Comparison of ENCODE assay signal across 8 cellular contexts in genomic region chr6:96885187-96885631, GRCh38. TPM values are rescaled to one million over a fixed set of nuclear protein-coding genes. Genes with fewer than 3 reads are reported as not detected.
DNase-seq lines count a peak whose midpoint lies in the region; ATAC-seq, FAIRE-seq and TF ChIP-seq lines count a peak whose summit lies in the region.
"Not testable (repeated sequence)": the region's sequence is repeated elsewhere in the genome, so short reads cannot be mapped to it uniquely, and the experiment has no call there.

No MANE protein-coding gene starts in this region.

- DNase-seq in GM12891 (ENCODE audit: insufficient read length, low spot score); MCF 10A (ENCODE audit: unreplicated experiment); upper lobe of right lung: not testable (repeated sequence)
- peak; percentile 50 for DNase-seq in NCI-H2029 (lab: John Stamatoyannopoulos, UW)
- DNase-seq in SIG-M5 treated with dmso at 0.1 percent for 504 hours (lab: John Stamatoyannopoulos, UW; ENCODE audit: unreplicated experiment), result peak; percentile 11

- TF ChIP-seq POLR2A in GM12891 (IDR thresholded peaks at IDR 0.05; ENCODE audit: low read depth, low read length), result not testable (repeated sequence)

- peak overlapping the region; percentile 38 for H3K4me3 Mint-ChIP-seq in MCF 10A (ENCODE audit: unreplicated experiment)

- CTCF ChIA-PET in MCF 10A (lab: Yijun Ruan, JAX), result interaction anchor here (0.6 to 1.6 kb wide), 2 partner anchors 68 to 258 kb away, joined by 4 to 6 read pairs; no protein-coding TSS in a partner anchor

- H3K36me3 Mint-ChIP-seq in MCF 10A (ENCODE audit: insufficient read depth, unreplicated experiment), result not testable (repeated sequence)

- not testable (repeated sequence) for H3K36me3 ChIP-seq in upper lobe of right lung

- H3K9me3 Mint-ChIP-seq in MCF 10A (ENCODE audit: unreplicated experiment), result not testable (repeated sequence)

- POLR2A ChIA-PET in MCF 10A (lab: Yijun Ruan, JAX), result interaction anchor here (1.4 kb wide), 1 partner anchor 12 kb away, joined by 5 read pairs; no protein-coding TSS in a partner anchor

- intact Hi-C loops in MCF 10A (cut with micrococcal nuclease); upper lobe of right lung (cut with DNase I): not testable (repeated sequence)

- not testable (repeated sequence) for H3K27ac ChIP-seq in upper lobe of right lung

- BruUV-seq in MCF 10A (replicated peaks; lab: Mats Ljungman, UMichigan), result not testable (repeated sequence)

- not testable (repeated sequence) for H3K4me3 ChIP-seq in upper lobe of right lung

- H3K27me3 ChIP-seq in upper lobe of right lung, result not testable (repeated sequence)

- TF ChIP-seq CTCF in MCF 10A (IDR thresholded peaks at IDR 0.05; ENCODE audit: unreplicated experiment); upper lobe of right lung (IDR thresholded peaks at IDR 0.05): not testable (repeated sequence)

- peaks cover 33% of the 10 kb centered on the region for H3K27me3 Mint-ChIP-seq in MCF 10A (ENCODE audit: insufficient read depth, unreplicated experiment)

- peak; percentile 77 for FAIRE-seq in GM12891 (lab: Jason Lieb, UNC)

- peak; percentile 55 for ATAC-seq in GM19468 (IDR thresholded peaks at IDR 0.05; ENCODE audit: extremely low read depth, unreplicated experiment)
- peak; percentile 86 for ATAC-seq in HG02840 (IDR thresholded peaks at IDR 0.05; ENCODE audit: low FRiP score, unreplicated experiment)
- peak; percentile 75 for ATAC-seq in HG03457 (IDR thresholded peaks at IDR 0.05; ENCODE audit: unreplicated experiment)
- peak; percentile 29 for ATAC-seq in upper lobe of right lung

- H3K4me1 ChIP-seq in upper lobe of right lung, result not testable (repeated sequence)

- H3K4me1 Mint-ChIP-seq in MCF 10A (ENCODE audit: insufficient read depth, unreplicated experiment), result not testable (repeated sequence)

- not testable (repeated sequence) for H3K27ac Mint-ChIP-seq in MCF 10A (ENCODE audit: low read depth, unreplicated experiment)

- not testable (repeated sequence) for H3K9me3 ChIP-seq in upper lobe of right lung

RNA-seq across cellular contexts. Expression of gene NDUFAF4, which starts 12.5 kb away (rescaled TPM):
- polyA plus RNA-seq in GM12891 (2012; ENCODE audit: low read depth, missing spikeins), result 27.2 TPM
- total RNA-seq in MCF 10A (2022), result 29.8 and 42.5 TPM in 2 replicates
- 20.8 TPM for total RNA-seq in upper lobe of right lung

RNA-seq across cellular contexts. Expression of gene KLHL32, which starts 39.3 kb away (rescaled TPM):
- polyA plus RNA-seq in GM12891 (2012; ENCODE audit: low read depth, missing spikeins), result 0.04 TPM
- total RNA-seq in MCF 10A (2022) (not detected in 2 replicates), upper lobe of right lung (1.1 TPM)

RNA-seq across cellular contexts. Expression of gene GPR63, which starts 47.9 kb away (rescaled TPM):
- polyA plus RNA-seq in GM12891 (2012; ENCODE audit: low read depth, missing spikeins), result 1.0 TPM
- total RNA-seq in MCF 10A (2022) (0.42 and 0.54 TPM in 2 replicates), upper lobe of right lung (0.55 TPM)

Comparison
In these comparisons a context has a peak if more than half of its experiments do, and no peak if none do; other contexts are left out.
1. ATAC-seq: peak in every context shown above with its lines; median percentile 86 in HG02840; 75 in HG03457; 55 in GM19468; 29 in upper lobe of right lung.